Comparison of ENCODE assay signal across 17 cellular contexts in genomic region chr7:101231644-101232043, GRCh38. TPM values are rescaled to one million over a fixed set of nuclear protein-coding genes. Genes with fewer than 3 reads are reported as not detected.
DNase-seq lines count a peak whose midpoint lies in the region; ATAC-seq and TF ChIP-seq lines count a peak whose summit lies in the region.
"Had no signal": no experiment of that assay in that cellular context is flagged by ENCODE, and none has a peak within 500 bp of the region (broad histone marks: within the 10 kb centered on the region; RNA-seq: fewer than 3 reads in every experiment).

No MANE protein-coding gene starts in this region.

- no peak for TF ChIP-seq POLR2A in erythroblast (IDR thresholded peaks at IDR 0.05; ENCODE audit: low read length)

- peak; percentile 51 for DNase-seq in EH (ENCODE audit: low read depth)
- DNase-seq in RWPE1 (ENCODE audit: low spot score) = no peak
- DNase-seq in hepatocyte (ENCODE audit: low spot score) = peak; percentile 58
- peak; percentile 78 for DNase-seq in osteoblast (ENCODE audit: insufficient read length, low spot score, missing footprints)
- no peak for DNase-seq in erythroblast (lab: John Stamatoyannopoulos, UW)
- DNase-seq in NCI-H774 (lab: John Stamatoyannopoulos, UW) = no peak
- DNase-seq in activated naive CD4-positive, alpha-beta T cell (lab: John Stamatoyannopoulos, UW) = no peak
- DNase-seq: activated CD4-positive, alpha-beta T cell treated with anti-CD3 and anti-CD28 coated beads for 1 hour; activated T-cell treated with anti-CD3 and anti-CD28 coated beads, Interleukin-2, amount 50 U/mL, for 24 hours; glutamatergic neuron; NCI-H2029 treated with DMSO at 0.1 percent for 48 hours; NK-92 treated with Interleukin-12 subunit alpha and Interleukin-12 subunit beta, amount 100 ng/mL, for 24 hours; posterior cingulate gyrus had no signal

- H3K9me2 ChIP-seq in hepatocyte (replicated peaks; ENCODE audit: insufficient read depth) = no peaks in the 10 kb centered on the region

- CTCF ChIA-PET in RWPE1 (lab: Yijun Ruan, JAX) = interaction anchor here (1.7 kb wide), 1 partner anchor 12 kb away, joined by 5 read pairs; no protein-coding TSS in a partner anchor

- H3K27me3 ChIP-seq in hepatocyte (no peaks in the 10 kb centered on the region), osteoblast (ENCODE audit: insufficient read depth, low read length) (no peaks in the 10 kb centered on the region)

- H2AFZ ChIP-seq in hepatocyte = no peak overlapping the region
- no peak overlapping the region for H2AFZ ChIP-seq in osteoblast (ENCODE audit: low read length)

- H3K9me3 ChIP-seq in hepatocyte (ENCODE audit: low read depth) (no peaks in the 10 kb centered on the region), osteoblast (ENCODE audit: low read depth, low read length) (no peaks in the 10 kb centered on the region)

- H3K4me2 ChIP-seq in hepatocyte (peak overlapping the region; percentile 87), osteoblast (ENCODE audit: insufficient read depth, low read length) (no peak overlapping the region)

- H3K4me1 ChIP-seq in hepatocyte (ENCODE audit: insufficient read depth) = peaks cover 17% of the 10 kb centered on the region
- no peaks in the 10 kb centered on the region for H3K4me1 ChIP-seq in osteoblast (ENCODE audit: insufficient read depth, low read length)

- POLR2A ChIA-PET in RWPE1 (lab: Yijun Ruan, JAX; ENCODE audit: low non-redundant PET) = no interaction called here

- H3K27ac ChIP-seq in RWPE1 (peak overlapping the region; percentile 52), hepatocyte (peak overlapping the region; percentile 88), osteoblast (ENCODE audit: low read depth, low read length) (no peak overlapping the region)

- 40% methylated on average over 7 of the region's 7 CpGs for WGBS in hepatocyte (ENCODE audit: low lambda C conversion rate, missing lambda C conversion rate)

- TF ChIP-seq CTCF in RWPE1 (conservative IDR thresholded peaks at IDR 0.05; ENCODE audit: low read depth) (no peak), hepatocyte (IDR thresholded peaks at IDR 0.05; ENCODE audit: poor library complexity) (no peak), osteoblast (IDR thresholded peaks at IDR 0.05; ENCODE audit: extremely low read depth, low read depth, low read length) (no peak)

- no peaks in the 10 kb centered on the region for H3K36me3 ChIP-seq in hepatocyte (replicated peaks; ENCODE audit: insufficient read depth, low read depth)
- peaks cover 17% of the 10 kb centered on the region for H3K36me3 ChIP-seq in osteoblast (ENCODE audit: insufficient read depth, low read length)

- H4K20me1 ChIP-seq in hepatocyte (ENCODE audit: insufficient read depth, poor library complexity, severe bottlenecking) (no peaks in the 10 kb centered on the region), osteoblast (ENCODE audit: insufficient read depth, low read length) (peaks cover 7% of the 10 kb centered on the region)

- H3K79me2 ChIP-seq in hepatocyte = no peaks in the 10 kb centered on the region
- no peaks in the 10 kb centered on the region for H3K79me2 ChIP-seq in osteoblast (ENCODE audit: insufficient read depth, low read length)

- no peak for ATAC-seq in GM19395 (IDR thresholded peaks at IDR 0.05; ENCODE audit: unreplicated experiment)

- H3K4me3 ChIP-seq in hepatocyte = peak overlapping the region; percentile 19
- no peak overlapping the region for H3K4me3 ChIP-seq in osteoblast (ENCODE audit: insufficient read depth, low read length)
- H3K4me3 ChIP-seq: K562 had no signal

RNA-seq across cellular contexts. Expression of gene CLDN15, which starts 6.0 kb away (rescaled TPM):
- total RNA-seq in hepatocyte (11.4 and 14.3 TPM in 2 replicates), osteoblast (3.3 and 4.1 TPM in 2 replicates)
- 25.7 and 38.8 TPM in 2 replicates for polyA plus RNA-seq in hepatocyte

RNA-seq across cellular contexts. Expression of gene FIS1, which starts 13.2 kb away (rescaled TPM):
- total RNA-seq in hepatocyte = 131 and 150 TPM in 2 replicates
- polyA plus RNA-seq in hepatocyte = 193 and 238 TPM in 2 replicates
- total RNA-seq in osteoblast = 118 and 136 TPM in 2 replicates

RNA-seq across cellular contexts. Expression of gene ZNHIT1, which starts 13.7 kb away (rescaled TPM):
- total RNA-seq in hepatocyte (105 and 110 TPM in 2 replicates), osteoblast (64.4 and 66.0 TPM in 2 replicates)
- polyA plus RNA-seq in hepatocyte = 117 and 145 TPM in 2 replicates

RNA-seq across cellular contexts. Expression of gene PLOD3, which starts 14.3 kb away (rescaled TPM):
- total RNA-seq in hepatocyte (29.5 and 37.6 TPM in 2 replicates), osteoblast (78.7 and 81.8 TPM in 2 replicates)
- 127 and 129 TPM in 2 replicates for polyA plus RNA-seq in hepatocyte

RNA-seq across cellular contexts. Expression of gene MOGAT3, which starts 30.8 kb away (rescaled TPM):
- total RNA-seq in hepatocyte (6.3 and 8.4 TPM in 2 replicates), osteoblast (not detected in 2 replicates)
- polyA plus RNA-seq in hepatocyte = 10.5 and 14.0 TPM in 2 replicates
- total RNA-seq: G401, K562 had no signal
- polyA plus RNA-seq: BJ had no signal

Comparison
In these comparisons a context has a peak if more than half of its experiments do, and no peak if none do; other contexts are left out.
1. DNase-seq: peak in EH (single experiment), hepatocyte (single experiment) and osteoblast (single experiment); none in RWPE1 (single experiment), erythroblast (0 of 2), NCI-H774 (single experiment) and activated naive CD4-positive, alpha-beta T cell (0 of 4).